In genomic region chr6:161557333-161558107, GRCh38 we compare ENCODE assay signal across 16 cellular contexts.
DNase-seq lines count a peak whose midpoint lies in the region; ATAC-seq and TF ChIP-seq lines count a peak whose summit lies in the region.
"Had no signal": no experiment of that assay in that cellular context is flagged by ENCODE, and none has a peak within 500 bp of the region (broad histone marks: within the 10 kb centered on the region; RNA-seq: fewer than 3 reads in every experiment).

No MANE protein-coding gene starts in this region.

- TF ChIP-seq CTCF in LNCaP clone FGC (IDR thresholded peaks at IDR 0.05; ENCODE audit: control insufficient read depth, extremely low read depth, insufficient read depth) (0 out of 2 replicates have a peak, but pooled peaks have one; percentile 7), epithelial cell of proximal tubule (conservative IDR thresholded peaks at IDR 0.05; ENCODE audit: low read depth, low read length) (peak; percentile 16)

- H3K4me3 ChIP-seq in LNCaP clone FGC (ENCODE audit: low read depth, low read length), result no peak overlapping the region
- no peak overlapping the region for H3K4me3 ChIP-seq in epithelial cell of proximal tubule (ENCODE audit: low read depth, low read length)
- H3K4me3 ChIP-seq: esophagus squamous epithelium, right atrium auricular region, stomach had no signal

- DNase-seq in NCI-H82 (lab: John Stamatoyannopoulos, UW) (peak; percentile 21), NCI-H82 treated with DMSO at 0.1 percent for 48 hours (lab: John Stamatoyannopoulos, UW; ENCODE audit: unreplicated experiment) (no peak), LNCaP clone FGC (ENCODE audit: low read depth) (no peak), epithelial cell of proximal tubule (ENCODE audit: low read depth) (no peak), T-helper 2 cell (no peak), epidermal melanocyte (ENCODE audit: insufficient read length, low spot score) (no peak), NCI-H128 (lab: John Stamatoyannopoulos, UW; ENCODE audit: unreplicated experiment) (no peak)
- DNase-seq: CD8-positive, alpha-beta memory T cell; esophagus squamous epithelium; glutamatergic neuron; KG1; NCI-H187; stimulated activated CD4-positive, alpha-beta T cell treated with anti-CD3 and anti-CD28 coated beads, Interleukin-15, amount 100 ng/mL, for 24 hours; stomach had no signal

- no peak for ATAC-seq in HG03342 (IDR thresholded peaks at IDR 0.05; ENCODE audit: unreplicated experiment)
